ENCODE assay signal across 15 cellular contexts in the genomic region with DNA sequence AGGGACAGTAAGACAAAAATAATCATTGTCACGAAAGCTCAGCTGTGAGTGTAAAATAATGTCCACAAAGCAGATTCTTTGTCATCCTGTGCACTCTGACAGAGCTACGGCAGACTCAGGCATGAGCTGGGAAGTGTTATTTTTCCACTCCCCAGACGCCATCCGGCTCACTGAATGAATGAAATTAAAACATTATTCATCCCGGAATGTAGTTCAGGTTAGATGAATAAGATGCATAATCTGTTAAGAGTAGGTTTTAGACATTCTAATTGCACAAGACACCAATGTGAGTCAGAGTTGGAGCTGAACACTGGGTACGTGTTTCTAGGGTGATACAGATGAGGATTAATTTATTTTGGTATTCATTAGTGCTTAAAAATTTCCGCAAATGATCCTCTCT.
DNase-seq lines count a peak whose midpoint lies in the region; ATAC-seq, FAIRE-seq and TF ChIP-seq lines count a peak whose summit lies in the region.
"Had no signal": no experiment of that assay in that cellular context is flagged by ENCODE, and none has a peak within 500 bp of the region (broad histone marks: within the 10 kb centered on the region; RNA-seq: fewer than 3 reads in every experiment).

No MANE protein-coding gene starts in this region.

- H3K9ac ChIP-seq in keratinocyte (ENCODE audit: control insufficient read depth, extremely low read depth, insufficient read depth, low read length): no peak overlapping the region

- POLR2A ChIA-PET in WTC11 (lab: Charles Lee): no interaction called here

- H3K4me1 Mint-ChIP-seq in WTC11: no peaks in the 10 kb centered on the region
- H3K4me1 Mint-ChIP-seq: activated naive CD4-positive, alpha-beta T cell treated with anti-CD3 and anti-CD28 coated beads, Interleukin-2, amount 10 ng/mL, durations not matched to agents 7 days and 5 days; memory B cell had no signal

- H3K4me3 Mint-ChIP-seq in WTC11: no peak overlapping the region
- H3K4me3 Mint-ChIP-seq: activated naive CD4-positive, alpha-beta T cell treated with anti-CD3 and anti-CD28 coated beads, Interleukin-2, amount 10 ng/mL, durations not matched to agents 7 days and 5 days; memory B cell had no signal

- no peaks in the 10 kb centered on the region for H3K27me3 Mint-ChIP-seq in WTC11 (ENCODE audit: low read depth)

- in situ Hi-C loops in astrocyte of the spinal cord (cut with HindIII; ENCODE audit: low sequenced_read_pairs): no loop called here

- no peaks in the 10 kb centered on the region for H3K79me2 ChIP-seq in keratinocyte (ENCODE audit: control insufficient read depth, insufficient read depth, low read length)

- CTCF ChIA-PET in WTC11 (lab: Charles Lee): interaction anchor here (0.6 to 0.8 kb wide), 2 partner anchors 26 to 282 kb away, joined by 3 read pairs; no protein-coding TSS in a partner anchor

- no peak overlapping the region for H2AFZ ChIP-seq in keratinocyte (ENCODE audit: control insufficient read depth, low read length)

- peak; percentile 51 for FAIRE-seq in keratinocyte (lab: Jason Lieb, UNC)
- FAIRE-seq: A549, TTC549 had no signal

- H3K27ac ChIP-seq in keratinocyte (ENCODE audit: control insufficient read depth, insufficient read depth, low read length): no peak overlapping the region
- H3K27ac ChIP-seq: A549, esophagus muscularis mucosa, suprapubic skin had no signal

- intact Hi-C loops in cardiac septum (cut with DNase I): no loop called here

- no peak overlapping the region; the same call in 1 of the 2 replicates for H3K27ac Mint-ChIP-seq in WTC11
- H3K27ac Mint-ChIP-seq: activated naive CD4-positive, alpha-beta T cell treated with anti-CD3 and anti-CD28 coated beads, Interleukin-2, amount 10 ng/mL, durations not matched to agents 7 days and 5 days; memory B cell had no signal

- H3K36me3 ChIP-seq in keratinocyte (ENCODE audit: control insufficient read depth in 2 of 2, extremely low read depth in 1 of 2, insufficient read depth in 2 of 2, low read length in 2 of 2): no peaks in the 10 kb centered on the region
- H3K36me3 ChIP-seq: esophagus muscularis mucosa, suprapubic skin had no signal

- peak overlapping the region; percentile 50 for H3K4me2 ChIP-seq in keratinocyte (ENCODE audit: control insufficient read depth, extremely low read depth, insufficient read depth, low read depth, low read length)
- H3K4me2 ChIP-seq: A549 had no signal

- peaks cover 16% of the 10 kb centered on the region for H3K4me1 ChIP-seq in keratinocyte (ENCODE audit: control insufficient read depth, extremely low read depth, insufficient read depth, low read length)
- H3K4me1 ChIP-seq: A549, esophagus muscularis mucosa, suprapubic skin had no signal

- TF ChIP-seq CTCF in astrocyte of the spinal cord (IDR thresholded peaks at IDR 0.05; ENCODE audit: low read depth, low read length): no peak
- TF ChIP-seq CTCF in keratinocyte (optimal IDR thresholded peaks at IDR 0.05 in 1 of 3, IDR thresholded peaks at IDR 0.05 in 1 of 3, conservative IDR thresholded peaks at IDR 0.05 in 1 of 3; ENCODE audit: extremely low read depth in 1 of 3, insufficient read depth in 2 of 3, low read length in 3 of 3): no peak
- no peak for TF ChIP-seq CTCF in WTC11 (IDR thresholded peaks at IDR 0.05)

- peaks cover 2% of the 10 kb centered on the region; the same call in 1 of the 2 replicates for H3K36me3 Mint-ChIP-seq in WTC11
- H3K36me3 Mint-ChIP-seq: activated naive CD4-positive, alpha-beta T cell treated with anti-CD3 and anti-CD28 coated beads, Interleukin-2, amount 10 ng/mL, durations not matched to agents 7 days and 5 days; memory B cell had no signal

- H3K4me3 ChIP-seq in astrocyte of the spinal cord (ENCODE audit: low read depth, low read length) (no peak overlapping the region), keratinocyte (ENCODE audit: control insufficient read depth in 2 of 3, extremely low read depth in 1 of 3, insufficient read depth in 2 of 3, low read depth in 1 of 3, low read length in 3 of 3) (no peak overlapping the region)
- H3K4me3 ChIP-seq: A549, esophagus muscularis mucosa, suprapubic skin had no signal

- H3K9me3 Mint-ChIP-seq in WTC11: no peaks in the 10 kb centered on the region
- H3K9me3 Mint-ChIP-seq: activated naive CD4-positive, alpha-beta T cell treated with anti-CD3 and anti-CD28 coated beads, Interleukin-2, amount 10 ng/mL, durations not matched to agents 7 days and 5 days; memory B cell had no signal

- H4K20me1 ChIP-seq in keratinocyte (ENCODE audit: control insufficient read depth, extremely low read depth, insufficient read depth, low read length): no peaks in the 10 kb centered on the region

- DNase-seq in A172 (ENCODE audit: low spot score) (peak; percentile 64), HS-5 (ENCODE audit: low read depth) (peak; percentile 79), astrocyte of the spinal cord (ENCODE audit: low read depth, low spot score) (peak; percentile 54), keratinocyte (ENCODE audit: low read depth, low spot score) (no peak), cardiac septum (ENCODE audit: low spot score) (no peak), WTC11 (ENCODE audit: low spot score) (no peak)
- DNase-seq in central memory CD4-positive, alpha-beta T cell: no peak
- DNase-seq: activated naive CD4-positive, alpha-beta T cell treated with anti-CD3 and anti-CD28 coated beads, Interleukin-2, amount 10 ng/mL, durations not matched to agents 7 days and 5 days; NCI-H1105 had no signal

- no peaks in the 10 kb centered on the region for H3K9me3 ChIP-seq in keratinocyte (ENCODE audit: control insufficient read depth, low read depth, low read length)
- H3K9me3 ChIP-seq: A549, esophagus muscularis mucosa, suprapubic skin had no signal

- H3K27me3 ChIP-seq in keratinocyte (ENCODE audit: control insufficient read depth, extremely low read depth, insufficient read depth, low read length): no peaks in the 10 kb centered on the region
- H3K27me3 ChIP-seq: esophagus muscularis mucosa, suprapubic skin had no signal

- dilution Hi-C loops in keratinocyte (cut with MboI; ENCODE audit: extremely low pct_ligation_motif_present, low sequenced_read_pairs): no loop called here

- ATAC-seq in GM21381 (IDR thresholded peaks at IDR 0.05; ENCODE audit: unreplicated experiment) (no peak), WTC11 (no peak)
- ATAC-seq: A549 had no signal

- no peaks in the 10 kb centered on the region for H3K9me1 ChIP-seq in keratinocyte (ENCODE audit: control insufficient read depth, extremely low read depth, insufficient read depth, low read length)

TF ChIP-seq in WTC11, 78 proteins besides CTCF, POLR2A, EP300 and RAD21 (continues in another document):
- TF ChIP-seq ZBTB21 (CRISPR knock-in tag; IDR thresholded peaks at IDR 0.05; ENCODE audit: borderline replicate concordance): no peak
- TF ChIP-seq ATF1 (CRISPR knock-in tag; IDR thresholded peaks at IDR 0.05): no peak
- TF ChIP-seq, protein P1, sequence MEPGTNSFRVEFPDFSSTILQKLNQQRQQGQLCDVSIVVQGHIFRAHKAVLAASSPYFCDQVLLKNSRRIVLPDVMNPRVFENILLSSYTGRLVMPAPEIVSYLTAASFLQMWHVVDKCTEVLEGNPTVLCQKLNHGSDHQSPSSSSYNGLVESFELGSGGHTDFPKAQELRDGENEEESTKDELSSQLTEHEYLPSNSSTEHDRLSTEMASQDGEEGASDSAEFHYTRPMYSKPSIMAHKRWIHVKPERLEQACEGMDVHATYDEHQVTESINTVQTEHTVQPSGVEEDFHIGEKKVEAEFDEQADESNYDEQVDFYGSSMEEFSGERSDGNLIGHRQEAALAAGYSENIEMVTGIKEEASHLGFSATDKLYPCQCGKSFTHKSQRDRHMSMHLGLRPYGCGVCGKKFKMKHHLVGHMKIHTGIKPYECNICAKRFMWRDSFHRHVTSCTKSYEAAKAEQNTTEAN (CRISPR knock-in tag; IDR thresholded peaks at IDR 0.05): no peak
- TF ChIP-seq, protein P2, sequence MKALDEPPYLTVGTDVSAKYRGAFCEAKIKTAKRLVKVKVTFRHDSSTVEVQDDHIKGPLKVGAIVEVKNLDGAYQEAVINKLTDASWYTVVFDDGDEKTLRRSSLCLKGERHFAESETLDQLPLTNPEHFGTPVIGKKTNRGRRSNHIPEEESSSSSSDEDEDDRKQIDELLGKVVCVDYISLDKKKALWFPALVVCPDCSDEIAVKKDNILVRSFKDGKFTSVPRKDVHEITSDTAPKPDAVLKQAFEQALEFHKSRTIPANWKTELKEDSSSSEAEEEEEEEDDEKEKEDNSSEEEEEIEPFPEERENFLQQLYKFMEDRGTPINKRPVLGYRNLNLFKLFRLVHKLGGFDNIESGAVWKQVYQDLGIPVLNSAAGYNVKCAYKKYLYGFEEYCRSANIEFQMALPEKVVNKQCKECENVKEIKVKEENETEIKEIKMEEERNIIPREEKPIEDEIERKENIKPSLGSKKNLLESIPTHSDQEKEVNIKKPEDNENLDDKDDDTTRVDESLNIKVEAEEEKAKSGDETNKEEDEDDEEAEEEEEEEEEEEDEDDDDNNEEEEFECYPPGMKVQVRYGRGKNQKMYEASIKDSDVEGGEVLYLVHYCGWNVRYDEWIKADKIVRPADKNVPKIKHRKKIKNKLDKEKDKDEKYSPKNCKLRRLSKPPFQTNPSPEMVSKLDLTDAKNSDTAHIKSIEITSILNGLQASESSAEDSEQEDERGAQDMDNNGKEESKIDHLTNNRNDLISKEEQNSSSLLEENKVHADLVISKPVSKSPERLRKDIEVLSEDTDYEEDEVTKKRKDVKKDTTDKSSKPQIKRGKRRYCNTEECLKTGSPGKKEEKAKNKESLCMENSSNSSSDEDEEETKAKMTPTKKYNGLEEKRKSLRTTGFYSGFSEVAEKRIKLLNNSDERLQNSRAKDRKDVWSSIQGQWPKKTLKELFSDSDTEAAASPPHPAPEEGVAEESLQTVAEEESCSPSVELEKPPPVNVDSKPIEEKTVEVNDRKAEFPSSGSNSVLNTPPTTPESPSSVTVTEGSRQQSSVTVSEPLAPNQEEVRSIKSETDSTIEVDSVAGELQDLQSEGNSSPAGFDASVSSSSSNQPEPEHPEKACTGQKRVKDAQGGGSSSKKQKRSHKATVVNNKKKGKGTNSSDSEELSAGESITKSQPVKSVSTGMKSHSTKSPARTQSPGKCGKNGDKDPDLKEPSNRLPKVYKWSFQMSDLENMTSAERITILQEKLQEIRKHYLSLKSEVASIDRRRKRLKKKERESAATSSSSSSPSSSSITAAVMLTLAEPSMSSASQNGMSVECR (CRISPR knock-in tag; IDR thresholded peaks at IDR 0.05; ENCODE audit: borderline replicate concordance): no peak
- no peak for TF ChIP-seq JUN (CRISPR knock-in tag; IDR thresholded peaks at IDR 0.05)
- no peak for TF ChIP-seq NR2C2 (CRISPR knock-in tag; IDR thresholded peaks at IDR 0.05)
- TF ChIP-seq ZNF232 (CRISPR knock-in tag; IDR thresholded peaks at IDR 0.05): no peak
- TF ChIP-seq, protein P3, sequence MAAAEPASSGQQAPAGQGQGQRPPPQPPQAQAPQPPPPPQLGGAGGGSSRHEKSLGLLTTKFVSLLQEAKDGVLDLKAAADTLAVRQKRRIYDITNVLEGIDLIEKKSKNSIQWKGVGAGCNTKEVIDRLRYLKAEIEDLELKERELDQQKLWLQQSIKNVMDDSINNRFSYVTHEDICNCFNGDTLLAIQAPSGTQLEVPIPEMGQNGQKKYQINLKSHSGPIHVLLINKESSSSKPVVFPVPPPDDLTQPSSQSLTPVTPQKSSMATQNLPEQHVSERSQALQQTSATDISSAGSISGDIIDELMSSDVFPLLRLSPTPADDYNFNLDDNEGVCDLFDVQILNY (CRISPR knock-in tag; IDR thresholded peaks at IDR 0.05): no peak

Comparison
In these comparisons a context has a peak if more than half of its experiments do, and no peak if none do; other contexts are left out.
1. DNase-seq: peak in A172 (single experiment), HS-5 (single experiment) and astrocyte of the spinal cord (single experiment); none in keratinocyte (single experiment), cardiac septum (single experiment), central memory CD4-positive, alpha-beta T cell (single experiment) and WTC11 (single experiment).